Comparison of ENCODE assay signal across 1 cellular context in genomic region chr7:102874166-102874829, GRCh38.
TF ChIP-seq lines count a peak whose summit lies in the region.

No MANE protein-coding gene starts in this region.

TF ChIP-seq in WTC11, 78 proteins besides CTCF, POLR2A, EP300 and RAD21 (continued from another document):
- no peak for TF ChIP-seq ZSCAN18 (CRISPR knock-in tag; IDR thresholded peaks at IDR 0.05)
- TF ChIP-seq ELF4 (CRISPR knock-in tag; IDR thresholded peaks at IDR 0.05; ENCODE audit: low read depth), result no peak
